In genomic region chr17:75250009-75250471, GRCh38 we compare ENCODE assay signal across 8 cellular contexts. TPM values are rescaled to one million over a fixed set of nuclear protein-coding genes. Genes with fewer than 3 reads are reported as not detected.
DNase-seq lines count a peak whose midpoint lies in the region; ATAC-seq and TF ChIP-seq lines count a peak whose summit lies in the region.

No MANE protein-coding gene starts in this region.

- H3K9me3 ChIP-seq in breast epithelium (no peaks in the 10 kb centered on the region), thoracic aorta (no peaks in the 10 kb centered on the region)

- peaks cover 31% of the 10 kb centered on the region for H3K4me1 Mint-ChIP-seq in T-helper 2 cell treated with Interferon-gamma antibody and Interleukin-4, amounts not matched to agents 5 μg/mL and 100 μg/mL, for 36 hours (ENCODE audit: low read depth)
- H3K4me1 Mint-ChIP-seq in natural killer cell, result peaks cover 44 to 45% of the 10 kb centered on the region in 2 donors

- H3K36me3 ChIP-seq in breast epithelium (no peaks in the 10 kb centered on the region), thoracic aorta (peaks cover 13% of the 10 kb centered on the region)

- H3K27me3 ChIP-seq in breast epithelium (no peaks in the 10 kb centered on the region), thoracic aorta (replicated peaks; ENCODE audit: insufficient read depth) (no peaks in the 10 kb centered on the region)

- DNase-seq in T-helper 2 cell treated with Interferon-gamma antibody and Interleukin-4, amounts not matched to agents 5 μg/mL and 100 μg/mL, for 36 hours (ENCODE audit: low spot score), result peak; percentile 85
- DNase-seq in breast epithelium (ENCODE audit: low spot score in 2 of 2) (no peak), natural killer cell (no peak), thoracic aorta (ENCODE audit: low spot score) (no peak), NCI-H2029 treated with DMSO at 0.1 percent for 48 hours (lab: John Stamatoyannopoulos, UW) (no peak), COLO668 (lab: John Stamatoyannopoulos, UW; ENCODE audit: unreplicated experiment) (no peak)

- ATAC-seq in GM18519 (IDR thresholded peaks at IDR 0.05; ENCODE audit: low FRiP score, unreplicated experiment) (peak; percentile 67), HG02870 (IDR thresholded peaks at IDR 0.05; ENCODE audit: unreplicated experiment) (peak; percentile 80), natural killer cell (no peak), thoracic aorta (ENCODE audit: insufficient number of reproducible peaks, low FRiP score, low read depth) (peak; percentile 91)

- no peaks in the 10 kb centered on the region for H3K27me3 Mint-ChIP-seq in T-helper 2 cell treated with Interferon-gamma antibody and Interleukin-4, amounts not matched to agents 5 μg/mL and 100 μg/mL, for 36 hours (ENCODE audit: low read depth)
- H3K27me3 Mint-ChIP-seq in natural killer cell (ENCODE audit: low read depth in 2 of 2), result no peaks in the 10 kb centered on the region

- H3K27ac Mint-ChIP-seq in T-helper 2 cell treated with Interferon-gamma antibody and Interleukin-4, amounts not matched to agents 5 μg/mL and 100 μg/mL, for 36 hours, result peak overlapping the region; percentile 95
- peak overlapping the region; percentile 28 to 62 for H3K27ac Mint-ChIP-seq in natural killer cell

- peak overlapping the region; percentile 58 to 72 for H3K27ac ChIP-seq in breast epithelium
- peak overlapping the region; percentile 53 to 62 for H3K27ac ChIP-seq in thoracic aorta

- intact Hi-C loops in breast epithelium (cut with DNase I; ENCODE audit: low total_unique reads), result no loop called here
- intact Hi-C loops in natural killer cell (cut with micrococcal nuclease), result no loop called here

- H3K4me3 ChIP-seq in breast epithelium (peak overlapping the region in 2 of 3 donors; percentile 22 to 47), thoracic aorta (peak overlapping the region; percentile 56)

- TF ChIP-seq POLR2A in breast epithelium (IDR thresholded peaks at IDR 0.05), result no peak

- H3K4me1 ChIP-seq in breast epithelium, result peaks cover 0 to 20% of the 10 kb centered on the region in 2 donors
- peaks cover 10 to 18% of the 10 kb centered on the region in 2 donors for H3K4me1 ChIP-seq in thoracic aorta (ENCODE audit: control insufficient read depth in 1 of 2, low read depth in 2 of 2)

- peaks cover 17% of the 10 kb centered on the region for H3K36me3 Mint-ChIP-seq in T-helper 2 cell treated with Interferon-gamma antibody and Interleukin-4, amounts not matched to agents 5 μg/mL and 100 μg/mL, for 36 hours (ENCODE audit: low read depth)
- no peaks in the 10 kb centered on the region for H3K36me3 Mint-ChIP-seq in natural killer cell

- H3K9me3 Mint-ChIP-seq in T-helper 2 cell treated with Interferon-gamma antibody and Interleukin-4, amounts not matched to agents 5 μg/mL and 100 μg/mL, for 36 hours, result no peaks in the 10 kb centered on the region
- no peaks in the 10 kb centered on the region for H3K9me3 Mint-ChIP-seq in natural killer cell

- no peak for TF ChIP-seq CTCF in breast epithelium (IDR thresholded peaks at IDR 0.05)
- no peak for TF ChIP-seq CTCF in natural killer cell (IDR thresholded peaks at IDR 0.05)
- no peak for TF ChIP-seq CTCF in thoracic aorta (IDR thresholded peaks at IDR 0.05)

- H3K4me3 Mint-ChIP-seq in T-helper 2 cell treated with Interferon-gamma antibody and Interleukin-4, amounts not matched to agents 5 μg/mL and 100 μg/mL, for 36 hours, result peak overlapping the region; percentile 79
- H3K4me3 Mint-ChIP-seq in natural killer cell, result no peak overlapping the region

RNA-seq across cellular contexts. Expression of gene GGA3, which starts 11.4 kb away (rescaled TPM):
- total RNA-seq in breast epithelium (10 to 100 TPM; 20.0 to 35.0 (median 32.8) TPM), natural killer cell (10 to 100 TPM; 78.1 to 97.3 (median 94.0) TPM), thoracic aorta (10 to 100 TPM; 33.3 to 41.9 TPM)

RNA-seq across cellular contexts. Expression of gene MRPS7, which starts 11.6 kb away (rescaled TPM):
- total RNA-seq in breast epithelium, result 10 to 100 TPM; 37.0 to 46.5 (median 40.1) TPM
- 10 to 100 TPM; 27.3 to 29.4 (median 27.9) TPM for total RNA-seq in natural killer cell
- 10 to 100 TPM; 29.0 to 33.2 TPM for total RNA-seq in thoracic aorta

RNA-seq across cellular contexts. Expression of gene MIF4GD, which starts 21.0 kb away (rescaled TPM):
- total RNA-seq in breast epithelium (10 to 100 TPM; 26.2 to 38.7 (median 28.8) TPM), natural killer cell (10 to 100 TPM; 44.5 to 56.9 (median 50.3) TPM), thoracic aorta (10 to 100 TPM; 32.5 to 70.1 TPM)

RNA-seq across cellular contexts. Expression of gene SLC25A19, which starts 39.2 kb away (rescaled TPM):
- 10 to 100 TPM; 11.4 to 13.8 (median 12.3) TPM for total RNA-seq in breast epithelium
- 10 to 100 TPM; 12.1 to 17.7 (median 14.8) TPM for total RNA-seq in natural killer cell
- total RNA-seq in thoracic aorta, result 10 to 100 TPM in 1 of 2 donors, 1 to 10 TPM in 1; 6.1 to 12.6 TPM

RNA-seq across cellular contexts. Expression of gene NUP85, which starts 44.6 kb away (rescaled TPM):
- total RNA-seq in breast epithelium, result 10 to 100 TPM; 37.1 to 40.2 (median 37.7) TPM
- 10 to 100 TPM; 71.1 to 78.1 (median 77.0) TPM for total RNA-seq in natural killer cell
- total RNA-seq in thoracic aorta, result 10 to 100 TPM; 30.3 to 39.3 TPM

Comparison
In these comparisons a context has a peak if more than half of its experiments do, and no peak if none do; other contexts are left out.
1. ATAC-seq: peak in GM18519 (single experiment), HG02870 (single experiment) and thoracic aorta (single experiment); none in natural killer cell (0 of 3).